Comparison of ENCODE assay signal across 9 cellular contexts in the genomic region with DNA sequence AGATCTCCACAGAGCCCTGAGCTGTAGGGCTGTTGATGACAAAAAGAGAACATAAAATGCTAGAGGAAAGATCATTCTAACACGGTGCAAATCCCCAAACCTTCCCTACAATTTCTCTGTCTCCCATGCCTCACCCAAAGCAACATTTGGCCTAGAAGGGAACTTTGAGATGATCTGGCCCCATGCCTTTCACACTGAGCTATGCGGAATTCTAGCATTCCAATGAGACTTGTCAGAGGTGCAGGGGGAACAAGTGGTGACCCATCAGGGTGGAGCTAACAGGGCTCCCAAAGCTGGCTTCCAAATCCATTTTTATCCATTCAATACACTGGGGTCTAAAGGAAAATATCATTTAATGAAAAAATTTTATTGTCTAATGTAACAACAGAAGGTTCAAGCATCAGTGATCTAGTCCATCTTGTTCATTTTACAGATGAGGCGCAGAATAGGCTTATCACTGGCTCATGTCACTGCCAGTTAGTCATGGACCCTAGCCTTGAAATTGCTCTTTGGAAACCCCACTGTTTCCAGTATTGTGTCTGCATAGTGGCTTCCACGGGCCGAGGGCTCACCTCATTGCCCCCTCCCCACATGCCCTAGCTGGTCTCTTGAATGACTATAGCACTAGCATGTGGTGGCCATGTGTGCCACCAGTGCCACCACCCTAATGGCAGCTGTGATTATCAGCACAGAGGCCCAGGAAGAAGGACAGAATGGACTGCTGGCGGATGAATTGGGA.
DNase-seq lines count a peak whose midpoint lies in the region; ATAC-seq, FAIRE-seq and TF ChIP-seq lines count a peak whose summit lies in the region.
"Had no signal": no experiment of that assay in that cellular context is flagged by ENCODE, and none has a peak within 500 bp of the region (broad histone marks: within the 10 kb centered on the region; RNA-seq: fewer than 3 reads in every experiment).

No MANE protein-coding gene starts in this region.

- H3K9me3 ChIP-seq in psoas muscle (no peaks in the 10 kb centered on the region), kidney (ENCODE audit: control insufficient read depth in 1 of 2, low read length in 2 of 2) (no peaks in the 10 kb centered on the region)

- DNase-seq in ELR (ENCODE audit: low read depth) (peak; percentile 80), T1000 (lab: John Stamatoyannopoulos, UW) (peak; percentile 61), glomerular visceral epithelial cell (ENCODE audit: extremely low spot score) (peak; percentile 71), psoas muscle (peak; percentile 28 to 53), kidney (no peak), SKM-1 treated with dmso at 0.1 percent for 144 hours (lab: John Stamatoyannopoulos, UW; ENCODE audit: unreplicated experiment) (no peak)
- DNase-seq: activated naive CD8-positive, alpha-beta T cell treated with anti-CD3 and anti-CD28 coated beads, Interleukin-2, amount 10 ng/mL, durations not matched to agents 7 days and 5 days had no signal

- H3K36me3 ChIP-seq in psoas muscle (ENCODE audit: insufficient read depth in 1 of 2, low read depth in 1 of 2) (no peaks in the 10 kb centered on the region), kidney (ENCODE audit: control insufficient read depth in 1 of 2, insufficient read depth in 2 of 2, low read length in 2 of 2) (no peaks in the 10 kb centered on the region)

- FAIRE-seq in kidney (lab: Jason Lieb, UNC): no peak

- H3K9ac ChIP-seq in kidney (ENCODE audit: low read length in 2 of 2): no peak overlapping the region

- H3K27me3 ChIP-seq in psoas muscle (ENCODE audit: insufficient read depth in 3 of 3, low read length in 2 of 3): no peaks in the 10 kb centered on the region

- H3K27ac ChIP-seq in psoas muscle (peak overlapping the region; percentile 7), kidney (ENCODE audit: low read depth in 2 of 2, low read length in 2 of 2) (no peak overlapping the region)

- H3K4me1 ChIP-seq in psoas muscle (peaks cover 13% of the 10 kb centered on the region), kidney (ENCODE audit: control insufficient read depth in 1 of 2, insufficient read depth in 1 of 2, low read depth in 1 of 2, low read length in 2 of 2) (peaks cover 0 to 12% of the 10 kb centered on the region in 2 donors)

- no peak for TF ChIP-seq CTCF in psoas muscle (IDR thresholded peaks at IDR 0.05)
- TF ChIP-seq CTCF in kidney (IDR thresholded peaks at IDR 0.05; ENCODE audit: borderline replicate concordance, extremely low read depth, insufficient read depth): no peak

- WGBS in psoas muscle, 3 donors: 50 to 54% (median 53%) methylated on average over 6 of the region's 6 CpGs

- ATAC-seq in psoas muscle (peak; percentile 50 to 74 (median 57)), HG02981 (IDR thresholded peaks at IDR 0.05; ENCODE audit: unreplicated experiment) (no peak), GM19035 (IDR thresholded peaks at IDR 0.05; ENCODE audit: unreplicated experiment) (no peak)

- intact Hi-C loops in psoas muscle (cut with DNase I) (no loop called here), kidney (cut with DNase I) (no loop called here)

- no peak overlapping the region for H3K4me3 ChIP-seq in psoas muscle
- H3K4me3 ChIP-seq in kidney (ENCODE audit: low read length in 2 of 2): no peak overlapping the region

Comparison
In these comparisons a context has a peak if more than half of its experiments do, and no peak if none do; other contexts are left out.
1. DNase-seq: peak in ELR (single experiment), T1000 (single experiment), glomerular visceral epithelial cell (single experiment) and psoas muscle (2 of 2); none in kidney (single experiment) and SKM-1 treated with dmso at 0.1 percent for 144 hours (single experiment).
2. ATAC-seq: peak in psoas muscle (4 of 4); none in HG02981 (single experiment) and GM19035 (single experiment).